In genomic region chr7:37247881-37248280, GRCh38 we compare ENCODE assay signal across 11 cellular contexts.
A peak's percentile ranks its signal among the peaks of the same experiment; 100 is the strongest.
DNase-seq lines count a peak whose midpoint lies in the region; ATAC-seq and TF ChIP-seq lines count a peak whose summit lies in the region.
"Had no signal": no experiment of that assay in that cellular context is flagged by ENCODE, and none has a peak within 500 bp of the region (broad histone marks: within the 10 kb centered on the region; RNA-seq: fewer than 3 reads in every experiment).

No MANE protein-coding gene starts in this region.

- ATAC-seq in natural killer cell treated with Interleukin-12 subunit alpha and Interleukin-12 subunit beta and Interleukin-15 and Interleukin-18, amount 100 ng/mL, for 72 hours = no peak
- ATAC-seq: activated CD4-positive, alpha-beta T cell treated with anti-CD3 and anti-CD28 coated beads for 36 hours; left lobe of liver had no signal

- H3K4me3 ChIP-seq in Karpas-422 (ENCODE audit: low read length) = no peak overlapping the region
- no peak overlapping the region for H3K4me3 ChIP-seq in adipocyte (ENCODE audit: low read length)
- no peak overlapping the region for H3K4me3 ChIP-seq in left ventricle myocardium inferior

- H3K9ac ChIP-seq in Karpas-422 (ENCODE audit: low read length) = peak overlapping the region; percentile 32; the same call in 1 of the 2 replicates
- no peak overlapping the region for H3K9ac ChIP-seq in adipocyte (ENCODE audit: low read length)

- H3K4me1 Mint-ChIP-seq in natural killer cell treated with Interleukin-12 subunit alpha and Interleukin-12 subunit beta and Interleukin-15 and Interleukin-18, amount 100 ng/mL, for 72 hours (ENCODE audit: low read depth in 2 of 2) = peaks cover 8 to 11% of the 10 kb centered on the region in 2 donors

- H3K4me1 ChIP-seq in Karpas-422 (ENCODE audit: low read length) (peaks cover 54% of the 10 kb centered on the region), adipocyte (ENCODE audit: control insufficient read depth, insufficient read depth, low read length) (no peaks in the 10 kb centered on the region), left ventricle myocardium inferior (peaks cover 7% of the 10 kb centered on the region)

- H3K4me3 Mint-ChIP-seq in natural killer cell treated with Interleukin-12 subunit alpha and Interleukin-12 subunit beta and Interleukin-15 and Interleukin-18, amount 100 ng/mL, for 72 hours = no peak overlapping the region
- H3K4me3 Mint-ChIP-seq: activated CD4-positive, alpha-beta T cell treated with anti-CD3 and anti-CD28 coated beads for 36 hours had no signal

- H3K9me2 ChIP-seq in Karpas-422 (replicated peaks; ENCODE audit: insufficient read depth, low read length) = no peaks in the 10 kb centered on the region

- H3K9me3 ChIP-seq in Karpas-422 (ENCODE audit: low read length) (no peaks in the 10 kb centered on the region), adipocyte (ENCODE audit: control insufficient read depth, low read length) (no peaks in the 10 kb centered on the region), left ventricle myocardium inferior (replicated peaks) (no peaks in the 10 kb centered on the region)

- TF ChIP-seq CTCF in left ventricle myocardium inferior (IDR thresholded peaks at IDR 0.05; ENCODE audit: borderline replicate concordance) = no peak

- peaks cover 47% of the 10 kb centered on the region for H3K79me2 ChIP-seq in Karpas-422 (ENCODE audit: low read length)

- H2AFZ ChIP-seq in Karpas-422 (ENCODE audit: low read length) = no peak overlapping the region

- H3K36me3 Mint-ChIP-seq in natural killer cell treated with Interleukin-12 subunit alpha and Interleukin-12 subunit beta and Interleukin-15 and Interleukin-18, amount 100 ng/mL, for 72 hours = peaks cover 4% of the 10 kb centered on the region

- H3K36me3 ChIP-seq in Karpas-422 (ENCODE audit: insufficient read depth, low read length) = no peaks in the 10 kb centered on the region
- no peaks in the 10 kb centered on the region for H3K36me3 ChIP-seq in adipocyte (ENCODE audit: control insufficient read depth, insufficient read depth, low read length, severe bottlenecking)
- H3K36me3 ChIP-seq in left ventricle myocardium inferior = no peaks in the 10 kb centered on the region

- H3K27me3 Mint-ChIP-seq in natural killer cell treated with Interleukin-12 subunit alpha and Interleukin-12 subunit beta and Interleukin-15 and Interleukin-18, amount 100 ng/mL, for 72 hours = no peaks in the 10 kb centered on the region
- H3K27me3 Mint-ChIP-seq: activated CD4-positive, alpha-beta T cell treated with anti-CD3 and anti-CD28 coated beads for 36 hours had no signal

- peak; percentile 63 for DNase-seq in Karpas-422
- peak; percentile 62 for DNase-seq in adipocyte (ENCODE audit: low read depth)
- DNase-seq in left ventricle myocardium inferior = no peak
- peak; percentile 35 for DNase-seq in retina
- DNase-seq in mesenteric fat pad (ENCODE audit: low spot score) = no peak
- no peak for DNase-seq in natural killer cell treated with Interleukin-12 subunit alpha and Interleukin-12 subunit beta and Interleukin-15 and Interleukin-18, amount 100 ng/mL, for 72 hours (ENCODE audit: low spot score)
- DNase-seq in NCI-H1105 (lab: John Stamatoyannopoulos, UW) = no peak
- DNase-seq in NCI-H82 (lab: John Stamatoyannopoulos, UW) = no peak
- DNase-seq: activated CD4-positive, alpha-beta T cell treated with anti-CD3 and anti-CD28 coated beads for 36 hours; stimulated activated CD4-positive, alpha-beta T cell treated with anti-CD3 and anti-CD28 coated beads, Interleukin-2, amount 100 ng/mL, for 48 hours had no signal

- H3K27ac ChIP-seq in Karpas-422 (ENCODE audit: low read length) = peak overlapping the region; percentile 55
- peak overlapping the region; percentile 9 for H3K27ac ChIP-seq in left ventricle myocardium inferior (replicated peaks)

- H3K27ac Mint-ChIP-seq in natural killer cell treated with Interleukin-12 subunit alpha and Interleukin-12 subunit beta and Interleukin-15 and Interleukin-18, amount 100 ng/mL, for 72 hours = no peak overlapping the region
- H3K27ac Mint-ChIP-seq: activated CD4-positive, alpha-beta T cell treated with anti-CD3 and anti-CD28 coated beads for 36 hours had no signal

- H4K20me1 ChIP-seq in Karpas-422 (ENCODE audit: insufficient read depth, low read depth, low read length) = no peaks in the 10 kb centered on the region

- no peaks in the 10 kb centered on the region for H3K9me3 Mint-ChIP-seq in natural killer cell treated with Interleukin-12 subunit alpha and Interleukin-12 subunit beta and Interleukin-15 and Interleukin-18, amount 100 ng/mL, for 72 hours

- H3K27me3 ChIP-seq in Karpas-422 (ENCODE audit: low read length) (no peaks in the 10 kb centered on the region), adipocyte (replicated peaks; ENCODE audit: control insufficient read depth, insufficient read depth, low read length) (no peaks in the 10 kb centered on the region), left ventricle myocardium inferior (ENCODE audit: low read depth) (no peaks in the 10 kb centered on the region)

- peak overlapping the region; percentile 45 for H3K4me2 ChIP-seq in Karpas-422 (ENCODE audit: low read depth, low read length, poor library complexity, severe bottlenecking)

- intact Hi-C loops in left ventricle myocardium inferior (cut with micrococcal nuclease) = no loop called here

Comparison
In these comparisons a context has a peak if more than half of its experiments do, and no peak if none do; other contexts are left out.
1. DNase-seq: peak in Karpas-422 (single experiment), adipocyte (single experiment) and retina (single experiment); none in left ventricle myocardium inferior (single experiment), mesenteric fat pad (single experiment), natural killer cell treated with Interleukin-12 subunit alpha and Interleukin-12 subunit beta and Interleukin-15 and Interleukin-18, amount 100 ng/mL, for 72 hours (single experiment), NCI-H1105 (single experiment) and NCI-H82 (single experiment).